Comparison of ENCODE assay signal across 31 cellular contexts in the genomic region with DNA sequence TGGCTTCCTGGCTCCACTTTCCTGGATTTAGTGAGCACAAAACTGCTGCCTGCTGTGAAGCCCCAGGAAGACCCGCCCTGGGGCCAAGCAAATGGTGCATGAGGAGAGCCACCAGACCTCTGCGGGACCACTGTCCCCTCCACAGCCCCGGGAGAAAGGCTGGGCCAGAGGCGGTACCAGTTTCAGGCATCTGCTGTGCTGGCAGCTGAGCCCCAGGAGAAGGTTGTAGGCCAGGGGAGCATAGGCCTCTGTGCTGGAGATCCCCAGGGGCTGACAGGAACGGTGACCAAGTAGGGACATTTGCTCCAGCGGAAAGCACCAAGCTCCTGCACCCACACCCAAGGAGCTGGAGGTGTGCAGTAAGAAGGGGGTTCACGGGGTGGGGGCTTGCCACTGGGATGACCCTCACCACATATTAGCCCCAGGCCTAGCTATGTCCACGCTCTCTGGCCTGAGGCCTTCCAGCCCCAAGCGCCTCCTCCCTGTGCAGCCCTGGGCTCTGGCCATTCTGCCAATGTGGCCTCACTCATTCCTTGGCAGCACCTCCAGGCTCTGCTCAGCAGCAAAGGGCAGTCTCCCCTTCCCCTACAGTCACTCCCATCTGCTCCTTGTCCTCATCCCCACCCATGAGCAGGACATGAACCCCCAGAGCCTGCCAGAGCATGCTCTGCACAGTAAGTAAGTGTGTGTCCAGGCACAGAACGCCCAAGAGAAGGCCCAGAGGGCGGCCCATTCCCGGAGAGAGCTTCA.
"Had no signal": no experiment of that assay in that cellular context is flagged by ENCODE, and none has a peak within 500 bp of the region (broad histone marks: within the 10 kb centered on the region; RNA-seq: fewer than 3 reads in every experiment).

No MANE protein-coding gene starts in this region.

- H3K4me3 ChIP-seq: ascending aorta, esophagus squamous epithelium, mucosa of descending colon, pancreas, psoas muscle, sigmoid colon, thyroid gland, upper lobe of right lung had no signal

- H3K27ac Mint-ChIP-seq: activated naive CD4-positive, alpha-beta T cell treated with anti-CD3 and anti-CD28 coated beads, Interleukin-2, amount 10 ng/mL, durations not matched to agents 7 days and 5 days; activated naive CD8-positive, alpha-beta T cell treated with anti-CD3 and anti-CD28 coated beads, Interleukin-2, amount 10 ng/mL, durations not matched to agents 7 days and 5 days; activated T-cell treated with anti-CD3 and anti-CD28 coated beads, Interleukin-2, amount 50 U/mL, for 24 hours; brain; dendritic cell treated with granulocyte-macrophage colony-stimulating factor and Interleukin-4, amounts not matched to agents 40 ng/mL and 50 ng/mL, for 4 days; endodermal cell; natural killer cell treated with Interleukin-12 subunit alpha and Interleukin-12 subunit beta and Interleukin-15 and Interleukin-18, amount 100 ng/mL, for 72 hours; stimulated activated effector memory CD8-positive, alpha-beta T cell treated with anti-CD3 and anti-CD28 coated beads, Interleukin-12 subunit alpha, Interleukin-12 subunit beta, amount 100 ng/mL, for 72 hours; T-helper 1 cell treated with Interleukin-12 subunit alpha and Interleukin-12 subunit beta and Interleukin-4 antibody, amounts not matched to agents 30 μg/mL and 1 μg/mL, for 36 hours had no signal

- DNase-seq: activated CD4-positive, alpha-beta T cell treated with anti-CD3 and anti-CD28 coated beads for 48 hours; activated CD4-positive, alpha-beta T cell treated with anti-CD3 and anti-CD28 coated beads, Interleukin-2, amount 50 U/mL, for 48 hours; activated CD8-positive, alpha-beta memory T cell treated with anti-CD3 and anti-CD28 coated beads, Interleukin-2, amount 50 U/mL, for 48 hours; activated gamma-delta T cell; activated naive CD4-positive, alpha-beta T cell treated with anti-CD3 and anti-CD28 coated beads, Interleukin-2, amount 10 ng/mL, durations not matched to agents 7 days and 5 days; activated naive CD8-positive, alpha-beta T cell treated with anti-CD3 and anti-CD28 coated beads, Interleukin-2, amount 10 ng/mL, durations not matched to agents 7 days and 5 days; activated T-cell treated with anti-CD3 and anti-CD28 coated beads, Interleukin-2, amount 50 U/mL, for 24 hours; endodermal cell; esophagus squamous epithelium; glutamatergic neuron; left ventricle myocardium superior; mucosa of descending colon; pancreas; psoas muscle; sigmoid colon; small intestine; stimulated activated CD4-positive, alpha-beta T cell treated with anti-CD3 and anti-CD28 coated beads, Interleukin-4, amount 100 ng/mL, for 24 hours; stimulated activated naive CD8-positive, alpha-beta T cell treated with anti-CD3 and anti-CD28 coated beads, Interleukin-15, amount 100 ng/mL, for 72 hours; substantia nigra; T-helper 9 cell; thyroid gland; upper lobe of right lung had no signal

- H3K27me3 ChIP-seq: ascending aorta, esophagus squamous epithelium, pancreas, sigmoid colon, thyroid gland, upper lobe of right lung had no signal

- H3K27ac ChIP-seq: ascending aorta, epithelial cell of prostate, esophagus squamous epithelium, pancreas, psoas muscle, sigmoid colon, thyroid gland, upper lobe of right lung, VCaP had no signal

- H3K9me3 Mint-ChIP-seq: activated naive CD4-positive, alpha-beta T cell treated with anti-CD3 and anti-CD28 coated beads, Interleukin-2, amount 10 ng/mL, durations not matched to agents 7 days and 5 days; activated naive CD8-positive, alpha-beta T cell treated with anti-CD3 and anti-CD28 coated beads, Interleukin-2, amount 10 ng/mL, durations not matched to agents 7 days and 5 days; activated T-cell treated with anti-CD3 and anti-CD28 coated beads, Interleukin-2, amount 50 U/mL, for 24 hours; dendritic cell treated with granulocyte-macrophage colony-stimulating factor and Interleukin-4, amounts not matched to agents 40 ng/mL and 50 ng/mL, for 4 days; endodermal cell; natural killer cell treated with Interleukin-12 subunit alpha and Interleukin-12 subunit beta and Interleukin-15 and Interleukin-18, amount 100 ng/mL, for 72 hours; stimulated activated effector memory CD8-positive, alpha-beta T cell treated with anti-CD3 and anti-CD28 coated beads, Interleukin-12 subunit alpha, Interleukin-12 subunit beta, amount 100 ng/mL, for 72 hours; stimulated activated naive CD8-positive, alpha-beta T cell treated with anti-CD3 and anti-CD28 coated beads, Interleukin-15, amount 100 ng/mL, for 72 hours; T-helper 1 cell treated with Interleukin-12 subunit alpha and Interleukin-12 subunit beta and Interleukin-4 antibody, amounts not matched to agents 30 μg/mL and 1 μg/mL, for 36 hours had no signal

- H3K4me1 Mint-ChIP-seq: activated naive CD4-positive, alpha-beta T cell treated with anti-CD3 and anti-CD28 coated beads, Interleukin-2, amount 10 ng/mL, durations not matched to agents 7 days and 5 days; activated naive CD8-positive, alpha-beta T cell treated with anti-CD3 and anti-CD28 coated beads, Interleukin-2, amount 10 ng/mL, durations not matched to agents 7 days and 5 days; brain; endodermal cell; stimulated activated naive CD8-positive, alpha-beta T cell treated with anti-CD3 and anti-CD28 coated beads, Interleukin-15, amount 100 ng/mL, for 72 hours had no signal

- ATAC-seq: activated CD4-positive, CD25-positive, alpha-beta regulatory T cell treated with anti-CD3 and anti-CD28 coated beads, Interleukin-2, amount 50 U/mL, for 24 hours; left ventricle myocardium superior; mucosa of descending colon; natural killer cell treated with Interleukin-12 subunit alpha and Interleukin-12 subunit beta and Interleukin-15 and Interleukin-18, amount 100 ng/mL, for 72 hours; psoas muscle; stimulated activated effector memory CD8-positive, alpha-beta T cell treated with anti-CD3 and anti-CD28 coated beads, Interleukin-12 subunit alpha, Interleukin-12 subunit beta, amount 100 ng/mL, for 72 hours; stimulated activated naive CD8-positive, alpha-beta T cell treated with anti-CD3 and anti-CD28 coated beads, Interleukin-15, amount 100 ng/mL, for 72 hours; upper lobe of right lung had no signal

- H3K9me3 ChIP-seq: ascending aorta, esophagus squamous epithelium, mucosa of descending colon, pancreas, psoas muscle, sigmoid colon, thyroid gland, upper lobe of right lung had no signal

- H3K36me3 Mint-ChIP-seq: brain; natural killer cell treated with Interleukin-12 subunit alpha and Interleukin-12 subunit beta and Interleukin-15 and Interleukin-18, amount 100 ng/mL, for 72 hours had no signal

- H3K27me3 Mint-ChIP-seq: activated naive CD4-positive, alpha-beta T cell treated with anti-CD3 and anti-CD28 coated beads, Interleukin-2, amount 10 ng/mL, durations not matched to agents 7 days and 5 days; activated naive CD8-positive, alpha-beta T cell treated with anti-CD3 and anti-CD28 coated beads, Interleukin-2, amount 10 ng/mL, durations not matched to agents 7 days and 5 days; activated T-cell treated with anti-CD3 and anti-CD28 coated beads, Interleukin-2, amount 50 U/mL, for 24 hours; dendritic cell treated with granulocyte-macrophage colony-stimulating factor and Interleukin-4, amounts not matched to agents 40 ng/mL and 50 ng/mL, for 4 days; natural killer cell treated with Interleukin-12 subunit alpha and Interleukin-12 subunit beta and Interleukin-15 and Interleukin-18, amount 100 ng/mL, for 72 hours; stimulated activated naive CD8-positive, alpha-beta T cell treated with anti-CD3 and anti-CD28 coated beads, Interleukin-15, amount 100 ng/mL, for 72 hours had no signal

- H3K4me1 ChIP-seq: ascending aorta, pancreas, psoas muscle, sigmoid colon, upper lobe of right lung had no signal

- H3K4me3 Mint-ChIP-seq: activated naive CD4-positive, alpha-beta T cell treated with anti-CD3 and anti-CD28 coated beads, Interleukin-2, amount 10 ng/mL, durations not matched to agents 7 days and 5 days; activated naive CD8-positive, alpha-beta T cell treated with anti-CD3 and anti-CD28 coated beads, Interleukin-2, amount 10 ng/mL, durations not matched to agents 7 days and 5 days; activated T-cell treated with anti-CD3 and anti-CD28 coated beads, Interleukin-2, amount 50 U/mL, for 24 hours; brain; dendritic cell treated with granulocyte-macrophage colony-stimulating factor and Interleukin-4, amounts not matched to agents 40 ng/mL and 50 ng/mL, for 4 days; endodermal cell; natural killer cell treated with Interleukin-12 subunit alpha and Interleukin-12 subunit beta and Interleukin-15 and Interleukin-18, amount 100 ng/mL, for 72 hours; stimulated activated effector memory CD8-positive, alpha-beta T cell treated with anti-CD3 and anti-CD28 coated beads, Interleukin-12 subunit alpha, Interleukin-12 subunit beta, amount 100 ng/mL, for 72 hours; stimulated activated naive CD8-positive, alpha-beta T cell treated with anti-CD3 and anti-CD28 coated beads, Interleukin-15, amount 100 ng/mL, for 72 hours; T-helper 1 cell treated with Interleukin-12 subunit alpha and Interleukin-12 subunit beta and Interleukin-4 antibody, amounts not matched to agents 30 μg/mL and 1 μg/mL, for 36 hours had no signal
